In genomic region chr17:59798111-59798510, GRCh38 we compare ENCODE assay signal across 16 cellular contexts.
DNase-seq lines count a peak whose midpoint lies in the region; ATAC-seq and TF ChIP-seq lines count a peak whose summit lies in the region.
"Had no signal": no experiment of that assay in that cellular context is flagged by ENCODE, and none has a peak within 500 bp of the region (broad histone marks: within the 10 kb centered on the region; RNA-seq: fewer than 3 reads in every experiment).

No MANE protein-coding gene starts in this region.

- no peak overlapping the region for H3K4me3 Mint-ChIP-seq in activated naive CD8-positive, alpha-beta T cell
- H3K4me3 Mint-ChIP-seq in activated naive CD8-positive, alpha-beta T cell treated with anti-CD3 and anti-CD28 coated beads for 36 hours: no peak overlapping the region
- H3K4me3 Mint-ChIP-seq in T-cell: peak overlapping the region in 1 of 3 donors; percentile 10
- H3K4me3 Mint-ChIP-seq: neural crest cell had no signal

- no peak for TF ChIP-seq CTCF in coronary artery (IDR thresholded peaks at IDR 0.05)
- TF ChIP-seq CTCF in right atrium auricular region (IDR thresholded peaks at IDR 0.05): no peak

- H3K9me3 Mint-ChIP-seq in activated naive CD8-positive, alpha-beta T cell (ENCODE audit: low read depth): no peaks in the 10 kb centered on the region
- H3K9me3 Mint-ChIP-seq in activated naive CD8-positive, alpha-beta T cell treated with anti-CD3 and anti-CD28 coated beads for 36 hours: no peaks in the 10 kb centered on the region
- H3K9me3 Mint-ChIP-seq in T-cell: no peaks in the 10 kb centered on the region
- H3K9me3 Mint-ChIP-seq: neural crest cell had no signal

- H3K27me3 ChIP-seq in right atrium auricular region: no peaks in the 10 kb centered on the region

- DNase-seq in activated naive CD8-positive, alpha-beta T cell treated with anti-CD3 and anti-CD28 coated beads for 36 hours: no peak
- DNase-seq in T-cell: no peak
- no peak for DNase-seq in coronary artery (ENCODE audit: low spot score)
- no peak for DNase-seq in NCI-H2029 treated with DMSO at 0.1 percent for 48 hours (lab: John Stamatoyannopoulos, UW)
- no peak for DNase-seq in right atrium auricular region (ENCODE audit: low spot score)
- DNase-seq: activated CD4-positive, alpha-beta T cell treated with anti-CD3 and anti-CD28 coated beads, Interleukin-2, amount 50 U/mL, for 4 hours; AML-193; amniotic stem cell; caudate nucleus; NCI-H1105; NCI-H510A; RPMI8226; stimulated activated CD4-positive, alpha-beta T cell treated with anti-CD3 and anti-CD28 coated beads, Interleukin-12 subunit alpha, Interleukin-12 subunit beta, amount 100 ng/mL, for 4 hours had no signal

- peak overlapping the region; percentile 22 for H3K27ac Mint-ChIP-seq in activated naive CD8-positive, alpha-beta T cell
- H3K27ac Mint-ChIP-seq in activated naive CD8-positive, alpha-beta T cell treated with anti-CD3 and anti-CD28 coated beads for 36 hours: no peak overlapping the region
- peak overlapping the region; percentile 23 to 39 for H3K27ac Mint-ChIP-seq in T-cell

- H3K4me3 ChIP-seq in coronary artery: no peak overlapping the region
- H3K4me3 ChIP-seq in right atrium auricular region: no peak overlapping the region

- H3K9me3 ChIP-seq in right atrium auricular region: no peaks in the 10 kb centered on the region

- ATAC-seq in T-cell (replicated peaks in 1 of 4): no peak
- no peak for ATAC-seq in HG02571 (IDR thresholded peaks at IDR 0.05; ENCODE audit: unreplicated experiment)

- peak overlapping the region; percentile 10 to 51 for H3K27ac ChIP-seq in coronary artery
- no peak overlapping the region for H3K27ac ChIP-seq in right atrium auricular region

- H3K27me3 Mint-ChIP-seq in activated naive CD8-positive, alpha-beta T cell: no peaks in the 10 kb centered on the region
- no peaks in the 10 kb centered on the region for H3K27me3 Mint-ChIP-seq in activated naive CD8-positive, alpha-beta T cell treated with anti-CD3 and anti-CD28 coated beads for 36 hours
- no peaks in the 10 kb centered on the region for H3K27me3 Mint-ChIP-seq in T-cell

- peaks cover 13% of the 10 kb centered on the region for H3K4me1 Mint-ChIP-seq in activated naive CD8-positive, alpha-beta T cell (ENCODE audit: low read depth)
- H3K4me1 Mint-ChIP-seq in activated naive CD8-positive, alpha-beta T cell treated with anti-CD3 and anti-CD28 coated beads for 36 hours: peaks cover 23% of the 10 kb centered on the region
- peaks cover 0 to 17% (median 9%) of the 10 kb centered on the region in 3 donors for H3K4me1 Mint-ChIP-seq in T-cell
- H3K4me1 Mint-ChIP-seq: neural crest cell had no signal

- POLR2A ChIA-PET in T-cell (lab: Charles Lee): interaction anchor here in 1 of 2 donors (0.7 to 1.4 kb wide), 2 partner anchors 30 to 42 kb away, joined by 3 to 4 read pairs; no protein-coding TSS in a partner anchor

- CTCF ChIA-PET in T-cell (lab: Charles Lee): interaction anchor here in 1 of 2 donors (1.1 kb wide), 1 partner anchor 61 kb away, joined by 3 read pairs; no protein-coding TSS in a partner anchor

- H3K36me3 Mint-ChIP-seq in activated naive CD8-positive, alpha-beta T cell: peaks cover 10% of the 10 kb centered on the region
- H3K36me3 Mint-ChIP-seq in activated naive CD8-positive, alpha-beta T cell treated with anti-CD3 and anti-CD28 coated beads for 36 hours: peaks cover 19% of the 10 kb centered on the region
- H3K36me3 Mint-ChIP-seq in T-cell: peaks cover 9% of the 10 kb centered on the region

- no peaks in the 10 kb centered on the region for H3K36me3 ChIP-seq in right atrium auricular region

- peaks cover 0 to 4% of the 10 kb centered on the region in 2 donors for H3K4me1 ChIP-seq in right atrium auricular region

Comparison
In these comparisons a context has a peak if more than half of its experiments do, and no peak if none do; other contexts are left out.
1. H3K27ac ChIP-seq: peak in coronary artery (2 of 2); none in right atrium auricular region (0 of 2).